Comparison of ENCODE assay signal across 8 cellular contexts in the genomic region with DNA sequence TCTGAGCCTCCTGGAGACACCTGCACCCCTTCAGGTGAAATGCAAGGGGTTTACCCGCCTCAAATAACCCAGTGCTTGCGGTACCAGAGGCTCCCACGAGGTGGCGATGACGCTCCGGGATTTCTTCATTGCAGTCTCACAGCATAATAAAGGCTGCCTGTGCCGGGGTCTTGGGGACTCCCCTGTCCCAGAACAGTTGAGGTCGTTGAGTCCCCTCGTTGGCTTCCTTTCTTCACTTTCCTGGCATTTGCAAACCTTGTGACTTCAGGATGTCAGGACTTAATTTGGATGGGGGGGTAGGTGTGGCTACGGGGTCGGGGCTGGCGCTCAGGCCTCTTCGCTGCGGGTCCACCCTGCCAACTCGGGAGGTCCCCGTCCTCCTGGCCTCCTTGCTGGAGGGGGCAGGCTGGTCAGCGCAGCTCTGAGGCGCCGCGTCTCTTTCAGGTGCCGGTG. TPM values are rescaled to one million over a fixed set of nuclear protein-coding genes. Genes with fewer than 3 reads are reported as not detected.
A peak's percentile ranks its signal among the peaks of the same experiment; 100 is the strongest.
DNase-seq lines count a peak whose midpoint lies in the region; ATAC-seq and TF ChIP-seq lines count a peak whose summit lies in the region.

No MANE protein-coding gene starts in this region.

- WGBS in hepatocyte (ENCODE audit: low lambda C conversion rate, missing lambda C conversion rate), result 46% methylated on average over 21 of the region's 21 CpGs
- 50% methylated on average over 21 of the region's 21 CpGs for WGBS in smooth muscle cell (ENCODE audit: low lambda C conversion rate)

- in situ Hi-C loops in G401 (cut with HindIII; ENCODE audit: low sequenced_read_pairs), result no loop called here

- peak; percentile 90 for TF ChIP-seq CTCF in hepatocyte (IDR thresholded peaks at IDR 0.05; ENCODE audit: poor library complexity)
- peak; percentile 92 for TF ChIP-seq CTCF in smooth muscle cell (IDR thresholded peaks at IDR 0.05; ENCODE audit: borderline replicate concordance, insufficient read depth, poor library complexity, severe bottlenecking)

- H2AFZ ChIP-seq in hepatocyte (no peak overlapping the region), smooth muscle cell (ENCODE audit: low read depth) (no peak overlapping the region)

- H3K9ac ChIP-seq in smooth muscle cell (ENCODE audit: low read depth), result no peak overlapping the region

- H3K79me2 ChIP-seq in hepatocyte (no peaks in the 10 kb centered on the region), smooth muscle cell (ENCODE audit: low read depth) (no peaks in the 10 kb centered on the region)

- H3F3A ChIP-seq in smooth muscle cell (ENCODE audit: low read depth), result no peaks in the 10 kb centered on the region

- H4K20me1 ChIP-seq in hepatocyte (ENCODE audit: insufficient read depth, poor library complexity, severe bottlenecking), result no peaks in the 10 kb centered on the region
- no peaks in the 10 kb centered on the region for H4K20me1 ChIP-seq in smooth muscle cell (ENCODE audit: low read depth)

- H3K36me3 ChIP-seq in MG63 (no peaks in the 10 kb centered on the region), hepatocyte (replicated peaks; ENCODE audit: insufficient read depth, low read depth) (no peaks in the 10 kb centered on the region), smooth muscle cell (ENCODE audit: low read depth) (no peaks in the 10 kb centered on the region)

- no peak for ATAC-seq in HG02588 (IDR thresholded peaks at IDR 0.05; ENCODE audit: unreplicated experiment)
- no peak for ATAC-seq in GM18907 (IDR thresholded peaks at IDR 0.05; ENCODE audit: unreplicated experiment)

- DNase-seq in G401 (ENCODE audit: low spot score) (peak; percentile 75), MG63 (peak; percentile 17), T-helper 9 cell (peak; percentile 83), anterior cingulate cortex (lab: John Stamatoyannopoulos, UW) (peak in 50 of 58 donors; percentile 5 to 85 (median 32)), hepatocyte (ENCODE audit: low spot score) (peak; percentile 72), smooth muscle cell (lab: John Stamatoyannopoulos, UW; ENCODE audit: unreplicated experiment) (peak; percentile 50)

- no peaks in the 10 kb centered on the region for H3K4me1 ChIP-seq in hepatocyte (ENCODE audit: insufficient read depth)
- H3K4me1 ChIP-seq in smooth muscle cell (ENCODE audit: low read depth), result no peaks in the 10 kb centered on the region

- no peaks in the 10 kb centered on the region for H3K9me2 ChIP-seq in hepatocyte (replicated peaks; ENCODE audit: insufficient read depth)

- H3K4me2 ChIP-seq in hepatocyte, result no peak overlapping the region
- no peak overlapping the region for H3K4me2 ChIP-seq in smooth muscle cell

- no peak overlapping the region for H3K27ac ChIP-seq in hepatocyte
- H3K27ac ChIP-seq in smooth muscle cell (ENCODE audit: low read depth), result no peak overlapping the region

- no peaks in the 10 kb centered on the region for H3K9me3 ChIP-seq in MG63
- no peaks in the 10 kb centered on the region for H3K9me3 ChIP-seq in hepatocyte (ENCODE audit: low read depth)
- no peaks in the 10 kb centered on the region for H3K9me3 ChIP-seq in smooth muscle cell (replicated peaks; ENCODE audit: low read depth)

- H3K27me3 ChIP-seq in MG63 (no peaks in the 10 kb centered on the region), hepatocyte (peaks cover 3% of the 10 kb centered on the region), smooth muscle cell (ENCODE audit: low read depth) (peaks cover 5% of the 10 kb centered on the region)

- H3K4me3 ChIP-seq in MG63, result no peak overlapping the region
- H3K4me3 ChIP-seq in hepatocyte, result no peak overlapping the region
- H3K4me3 ChIP-seq in smooth muscle cell, result no peak overlapping the region

RNA-seq across cellular contexts. Expression of a gene that starts 1.3 kb away (rescaled TPM):
- total RNA-seq in G401 (2014; rRNA removed; shearing (Covaris generic)), result not detected in 2 replicates
- total RNA-seq in MG63 (2014; rRNA removed; shearing (Covaris generic); ENCODE audit: low replicate concordance), result not detected in 2 replicates
- total RNA-seq in hepatocyte, result not detected in 2 replicates
- not detected in 2 replicates for polyA plus RNA-seq in hepatocyte
- total RNA-seq in smooth muscle cell, result not detected in 2 replicates
- polyA plus RNA-seq in smooth muscle cell, result 0.24 TPM in 1 of 2 replicates, not detected in the other

RNA-seq across cellular contexts. Expression of a gene that starts 12.4 kb away (rescaled TPM):
- total RNA-seq in G401 (2014; rRNA removed; shearing (Covaris generic)), result 1.1 and 3.0 TPM in 2 replicates
- not detected in 2 replicates for total RNA-seq in MG63 (2014; rRNA removed; shearing (Covaris generic); ENCODE audit: low replicate concordance)
- 22.6 and 24.7 TPM in 2 replicates for total RNA-seq in hepatocyte
- polyA plus RNA-seq in hepatocyte, result 37.9 and 56.6 TPM in 2 replicates
- 0.58 and 3.9 TPM in 2 replicates for total RNA-seq in smooth muscle cell
- 3.5 and 4.2 TPM in 2 replicates for polyA plus RNA-seq in smooth muscle cell

RNA-seq across cellular contexts. Expression of a gene that starts 37.6 kb away (rescaled TPM):
- total RNA-seq in G401 (2014; rRNA removed; shearing (Covaris generic)), result 46.9 and 55.8 TPM in 2 replicates
- 11.7 and 22.9 TPM in 2 replicates for total RNA-seq in MG63 (2014; rRNA removed; shearing (Covaris generic); ENCODE audit: low replicate concordance)
- total RNA-seq in hepatocyte, result 11.8 and 15.5 TPM in 2 replicates
- 13.9 and 16.8 TPM in 2 replicates for polyA plus RNA-seq in hepatocyte
- 16.9 and 25.0 TPM in 2 replicates for total RNA-seq in smooth muscle cell
- 9.2 and 17.8 TPM in 2 replicates for polyA plus RNA-seq in smooth muscle cell

RNA-seq across cellular contexts. Expression of a gene that starts 43.3 kb away (rescaled TPM):
- total RNA-seq in G401 (2014; rRNA removed; shearing (Covaris generic)), result 67.4 and 104 TPM in 2 replicates
- total RNA-seq in MG63 (2014; rRNA removed; shearing (Covaris generic); ENCODE audit: low replicate concordance), result 73.9 and 114 TPM in 2 replicates
- 95.0 and 103 TPM in 2 replicates for total RNA-seq in hepatocyte
- polyA plus RNA-seq in hepatocyte, result 219 and 233 TPM in 2 replicates
- 209 and 230 TPM in 2 replicates for total RNA-seq in smooth muscle cell
- polyA plus RNA-seq in smooth muscle cell, result 454 and 466 TPM in 2 replicates

Comparison
In these comparisons a context has a peak if more than half of its experiments do, and no peak if none do; other contexts are left out.
1. DNase-seq: peak in every context shown above with its lines; median percentile 83 in T-helper 9 cell; 75 in G401; 72 in hepatocyte; 50 in smooth muscle cell; 32 in anterior cingulate cortex; 17 in MG63.